Comparison of ENCODE assay signal across 18 cellular contexts in genomic region chr2:2744958-2745715, GRCh38.
"Had no signal": no experiment of that assay in that cellular context is flagged by ENCODE, and none has a peak within 500 bp of the region (broad histone marks: within the 10 kb centered on the region; RNA-seq: fewer than 3 reads in every experiment).

No MANE protein-coding gene starts in this region.

- DNase-seq: Karpas-422, MG63, NCI-H1092, NCI-H1105 treated with DMSO at 0.1 percent for 48 hours, NCI-H1417 treated with DMSO at 0.1 percent for 48 hours, NCI-H146, NCI-H1694 treated with DMSO at 0.1 percent for 48 hours, NCI-H1930, NCI-H2081, NCI-H2107, NCI-H2227 treated with DMSO at 0.1 percent for 48 hours, NCI-H526, Right ventricle myocardium superior, RPMI8226, SIG-M5 had no signal

- H3K4me1 ChIP-seq: SJSA1 had no signal

- H3K4me3 ChIP-seq: MG63, SJSA1, SK-N-MC had no signal

- H3K9me3 ChIP-seq: MG63, SJSA1 had no signal

- H3K27ac ChIP-seq: HL-60, SJSA1, SK-N-MC had no signal

- H3K36me3 ChIP-seq: MG63, SJSA1 had no signal

- H3K27me3 ChIP-seq: MG63, SJSA1 had no signal
